ENCODE assay signal across 24 cellular contexts in genomic region chr2:134611316-134611715, GRCh38.
"Had no signal": no experiment of that assay in that cellular context is flagged by ENCODE, and none has a peak within 500 bp of the region (broad histone marks: within the 10 kb centered on the region; RNA-seq: fewer than 3 reads in every experiment).

No MANE protein-coding gene starts in this region.

- DNase-seq: activated CD4-positive, alpha-beta memory T cell treated with anti-CD3 and anti-CD28 coated beads, Interleukin-2, amount 10 ng/mL, durations not matched to agents 7 days and 5 days; activated CD4-positive, alpha-beta T cell treated with anti-CD3 and anti-CD28 coated beads for 36 hours; activated CD4-positive, alpha-beta T cell treated with anti-CD3 and anti-CD28 coated beads, Interleukin-2, amount 10 ng/mL, durations not matched to agents 24 days and 14 days; activated CD4-positive, CD25-positive, alpha-beta regulatory T cell; activated CD4-positive, CD25-positive, alpha-beta regulatory T cell treated with anti-CD3 and anti-CD28 coated beads, Interleukin-2, amount 50 U/mL, for 72 hours; activated CD8-positive, alpha-beta memory T cell treated with anti-CD3 and anti-CD28 coated beads, Interleukin-2, amount 50 U/mL, for 48 hours; activated effector memory CD4-positive, alpha-beta T cell treated with Interleukin-2 at 50 U/mL for 16 hours; activated gamma-delta T cell treated with Interleukin-2 at 50 U/mL for 16 hours; activated naive CD4-positive, alpha-beta T cell treated with anti-CD3 and anti-CD28 coated beads, Interleukin-2, amount 50 U/mL, for 16 hours; activated naive CD4-positive, alpha-beta T cell treated with Interleukin-2 at 50 U/mL for 16 hours; activated T-cell treated with anti-CD3 and anti-CD28 coated beads, Interleukin-2, amount 50 U/mL, for 4 hours; amniotic stem cell; anterior cingulate cortex; caudate nucleus; cortex of kidney; dermis blood vessel endothelial cell; effector CD4-positive, alpha-beta T cell; effector memory CD8-positive, alpha-beta T cell; foreskin fibroblast; head of caudate nucleus; hypothalamus; T-helper 2 cell had no signal

- H3K27ac ChIP-seq: epithelial cell of prostate had no signal

- ATAC-seq: activated CD4-positive, alpha-beta T cell treated with anti-CD3 and anti-CD28 coated beads for 36 hours; activated T-cell treated with anti-CD3 and anti-CD28 coated beads, Interleukin-2, amount 50 U/mL, for 4 hours; activated T-helper 17 cell treated with anti-CD3 and anti-CD28 coated beads, Interleukin-2, amount 50 U/mL, for 72 hours; effector memory CD8-positive, alpha-beta T cell had no signal
